25 cellular contexts compared by ENCODE assay signal in the genomic region with DNA sequence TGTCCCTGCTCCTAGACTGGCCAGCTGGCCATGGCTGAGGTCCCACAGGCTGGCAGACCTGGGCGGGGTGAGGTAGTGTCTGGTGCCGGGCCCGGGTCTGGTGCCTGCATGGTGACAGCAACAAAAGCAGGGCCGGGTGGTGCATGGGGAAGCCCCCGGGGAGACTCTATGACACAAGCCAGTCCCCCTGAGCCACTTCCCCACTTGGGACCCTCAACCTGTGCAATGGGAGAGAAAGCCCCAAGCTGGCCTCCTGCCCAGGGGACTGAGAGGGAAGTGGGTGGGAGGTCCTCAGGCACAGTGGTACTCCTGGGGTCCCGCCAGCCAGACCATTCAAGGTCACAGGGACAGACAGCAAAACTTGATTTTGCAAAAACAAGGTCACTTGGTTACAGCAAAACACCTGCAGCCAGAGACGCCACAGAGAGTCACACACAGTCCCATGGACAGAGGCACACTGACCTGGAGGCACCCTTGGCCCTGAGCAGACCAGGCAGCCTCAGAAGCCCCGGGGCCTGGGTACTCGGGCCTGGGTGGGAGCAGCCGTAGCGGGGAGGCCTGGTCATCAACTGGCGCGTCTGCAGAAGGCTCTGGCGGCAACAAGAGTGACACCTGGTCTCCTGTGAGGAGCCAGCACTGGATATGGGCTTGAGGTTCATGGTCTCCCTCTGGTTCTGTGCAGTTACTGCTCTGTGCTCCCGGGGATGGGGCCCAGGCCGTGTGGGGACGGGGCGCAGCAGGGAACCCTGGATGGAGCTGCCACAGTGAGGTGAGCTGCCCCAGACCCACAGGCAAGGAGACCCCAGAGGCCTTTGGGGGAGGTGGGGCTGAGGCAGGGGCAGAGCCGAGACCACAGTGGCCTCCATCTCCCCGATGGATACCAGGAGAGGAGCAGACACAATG.
DNase-seq lines count a peak whose midpoint lies in the region; ATAC-seq and TF ChIP-seq lines count a peak whose summit lies in the region.
"Had no signal": no experiment of that assay in that cellular context is flagged by ENCODE, and none has a peak within 500 bp of the region (broad histone marks: within the 10 kb centered on the region; RNA-seq: fewer than 3 reads in every experiment).

No MANE protein-coding gene starts in this region.

- no peak overlapping the region for H4K91ac ChIP-seq in mesenchymal stem cell (ENCODE audit: low read length)

- TF ChIP-seq EP300 in suprapubic skin (IDR thresholded peaks at IDR 0.05), result no peak

- peaks cover 0 to 18% of the 10 kb centered on the region in 2 experiments for H3K27me3 ChIP-seq in mesenchymal stem cell (ENCODE audit: control insufficient read depth in 1 of 2, insufficient read depth in 1 of 2, low read length in 2 of 2)
- H3K27me3 ChIP-seq in suprapubic skin, result no peaks in the 10 kb centered on the region
- H3K27me3 ChIP-seq: SJCRH30, stomach had no signal

- POLR2A ChIA-PET in T-cell (lab: Charles Lee), result no interaction called here

- H3K4me1 Mint-ChIP-seq in T-cell, result no peaks in the 10 kb centered on the region
- H3K4me1 Mint-ChIP-seq: naive B cell, T-helper 17 cell had no signal

- no peak overlapping the region for H3K4ac ChIP-seq in mesenchymal stem cell (ENCODE audit: low read depth in 1 of 2, low read length in 2 of 2)

- DNase-seq in activated CD4-positive, CD25-positive, alpha-beta regulatory T cell treated with anti-CD3 and anti-CD28 coated beads, Interleukin-2, amount 50 U/mL, for 72 hours, result peak; percentile 26
- DNase-seq in cardiac septum (ENCODE audit: low spot score) (peak; percentile 69), mesenchymal stem cell (no peak), suprapubic skin (ENCODE audit: low spot score in 2 of 2) (peak; percentile 59 to 78), OCI-M2 (lab: John Stamatoyannopoulos, UW; ENCODE audit: unreplicated experiment) (no peak), T-cell (no peak)
- DNase-seq in stimulated activated CD4-positive, alpha-beta T cell treated with anti-CD3 and anti-CD28 coated beads, Interleukin-2, amount 100 ng/mL, for 24 hours, result no peak
- DNase-seq: activated CD4-positive, alpha-beta T cell treated with anti-CD3 and anti-CD28 coated beads, Interleukin-2, amount 50 U/mL, for 48 hours; activated naive CD4-positive, alpha-beta T cell treated with Interleukin-2 at 50 U/mL for 16 hours; activated T-cell treated with anti-CD3 and anti-CD28 coated beads for 4 hours; central memory CD4-positive, alpha-beta T cell; HCEC 1CT; naive B cell; NCI-H1092 treated with DMSO at 0.1 percent for 48 hours; NCI-H2029; NCI-H345; OCI-M1; SJCRH30; small intestine; stimulated activated CD4-positive, alpha-beta T cell treated with anti-CD3 and anti-CD28 coated beads, Interleukin-4, amount 100 ng/mL, for 24 hours; T-helper 17 cell had no signal

- H3K4me1 ChIP-seq in mesenchymal stem cell (ENCODE audit: control insufficient read depth, insufficient read depth, low read depth, low read length) (peaks cover 11% of the 10 kb centered on the region), suprapubic skin (peaks cover 3% of the 10 kb centered on the region)
- H3K4me1 ChIP-seq: SJCRH30 had no signal

- H2BK12ac ChIP-seq in mesenchymal stem cell (ENCODE audit: low read length in 2 of 2), result no peak overlapping the region

- H2BK120ac ChIP-seq in mesenchymal stem cell (ENCODE audit: low read depth, low read length), result no peak overlapping the region

- no peak overlapping the region for H3K4me3 Mint-ChIP-seq in T-cell
- H3K4me3 Mint-ChIP-seq: naive B cell, T-helper 17 cell had no signal

- no peak overlapping the region for H3K14ac ChIP-seq in mesenchymal stem cell (ENCODE audit: low read length in 2 of 2)

- no peak overlapping the region for H3K4me2 ChIP-seq in mesenchymal stem cell (ENCODE audit: low read length, poor library complexity, severe bottlenecking)

- no peaks in the 10 kb centered on the region for H3K79me1 ChIP-seq in mesenchymal stem cell (replicated peaks; ENCODE audit: low read length, poor library complexity, severe bottlenecking)

- peak overlapping the region; percentile 7 for H2BK15ac ChIP-seq in mesenchymal stem cell (ENCODE audit: low read depth, poor library complexity, severe bottlenecking)

- no peak overlapping the region for H3K23ac ChIP-seq in mesenchymal stem cell (ENCODE audit: low read length in 2 of 2)

- H3K27ac ChIP-seq in mesenchymal stem cell (ENCODE audit: low read length, poor library complexity, severe bottlenecking) (no peak overlapping the region), suprapubic skin (no peak overlapping the region)
- H3K27ac ChIP-seq: 22Rv1, SJCRH30, stomach, VCaP had no signal

- H3K27me3 Mint-ChIP-seq in T-cell, result peaks cover 2 to 4% of the 10 kb centered on the region in 2 donors
- H3K27me3 Mint-ChIP-seq: T-helper 17 cell had no signal

- no peak for TF ChIP-seq CTCF in suprapubic skin (IDR thresholded peaks at IDR 0.05)

- H3K27ac Mint-ChIP-seq in T-cell, result no peak overlapping the region
- H3K27ac Mint-ChIP-seq: naive B cell, T-helper 17 cell had no signal

- no peak for ATAC-seq in activated CD4-positive, CD25-positive, alpha-beta regulatory T cell treated with anti-CD3 and anti-CD28 coated beads, Interleukin-2, amount 50 U/mL, for 24 hours
- no peak for ATAC-seq in T-cell (replicated peaks in 1 of 4)
- ATAC-seq: T-helper 17 cell had no signal

- H3K4me3 ChIP-seq in mesenchymal stem cell (ENCODE audit: insufficient read depth in 1 of 2, low read depth in 1 of 2, low read length in 2 of 2) (no peak overlapping the region), suprapubic skin (no peak overlapping the region)
- H3K4me3 ChIP-seq: SJCRH30, stomach had no signal

- peaks cover 0 to 7% (median 6%) of the 10 kb centered on the region in 3 donors for H3K9me3 Mint-ChIP-seq in T-cell

- H4K8ac ChIP-seq in mesenchymal stem cell (ENCODE audit: low read length), result no peak overlapping the region

- CTCF ChIA-PET in T-cell (lab: Charles Lee), result no interaction called here

- no peak overlapping the region for H3K18ac ChIP-seq in mesenchymal stem cell (ENCODE audit: low read depth in 1 of 2, low read length in 2 of 2)

- H3K9me3 ChIP-seq in mesenchymal stem cell (ENCODE audit: control insufficient read depth, low read length), result peaks cover 9% of the 10 kb centered on the region
- H3K9me3 ChIP-seq in suprapubic skin, result no peaks in the 10 kb centered on the region
- H3K9me3 ChIP-seq: stomach had no signal

- no peaks in the 10 kb centered on the region for H3K36me3 ChIP-seq in mesenchymal stem cell (ENCODE audit: control insufficient read depth in 1 of 2, insufficient read depth in 2 of 2, low read depth in 1 of 2, low read length in 2 of 2)
- H3K36me3 ChIP-seq in suprapubic skin, result no peaks in the 10 kb centered on the region
- H3K36me3 ChIP-seq: SJCRH30, stomach had no signal

- no peaks in the 10 kb centered on the region for H3K36me3 Mint-ChIP-seq in T-cell

- WGBS in mesenchymal stem cell, result 90% methylated on average over 17 of the region's 20 CpGs
- 98% methylated on average over 4 of the region's 20 CpGs for WGBS in suprapubic skin

- no peak for TF ChIP-seq POLR2A in suprapubic skin (IDR thresholded peaks at IDR 0.05)

- H3K9ac ChIP-seq in mesenchymal stem cell (ENCODE audit: low read length), result no peak overlapping the region

- no peak overlapping the region for H2AFZ ChIP-seq in mesenchymal stem cell (ENCODE audit: low read depth, low read length)

- intact Hi-C loops in cardiac septum (cut with DNase I), result no loop called here

- H2BK5ac ChIP-seq in mesenchymal stem cell (ENCODE audit: low read depth, low read length, poor library complexity, severe bottlenecking), result no peak overlapping the region

- H2AK5ac ChIP-seq in mesenchymal stem cell (ENCODE audit: low read length, severe bottlenecking), result no peak overlapping the region

Comparison
In these comparisons a context has a peak if more than half of its experiments do, and no peak if none do; other contexts are left out.
1. DNase-seq: peak in activated CD4-positive, CD25-positive, alpha-beta regulatory T cell treated with anti-CD3 and anti-CD28 coated beads, Interleukin-2, amount 50 U/mL, for 72 hours (single experiment), cardiac septum (single experiment) and suprapubic skin (2 of 2); none in mesenchymal stem cell (single experiment), OCI-M2 (single experiment), stimulated activated CD4-positive, alpha-beta T cell treated with anti-CD3 and anti-CD28 coated beads, Interleukin-2, amount 100 ng/mL, for 24 hours (0 of 2) and T-cell (0 of 34).